18 cellular contexts compared by ENCODE assay signal in genomic region chr7:82173400-82174021, GRCh38.
DNase-seq lines count a peak whose midpoint lies in the region; ATAC-seq and TF ChIP-seq lines count a peak whose summit lies in the region.
"Had no signal": no experiment of that assay in that cellular context is flagged by ENCODE, and none has a peak within 500 bp of the region (broad histone marks: within the 10 kb centered on the region; RNA-seq: fewer than 3 reads in every experiment).

No MANE protein-coding gene starts in this region.

- peak; percentile 16; the same call in 1 of the 2 replicates for TF ChIP-seq CTCF in BE2C (IDR thresholded peaks at IDR 0.05; ENCODE audit: low read depth, low read length)
- TF ChIP-seq CTCF in Loucy (conservative IDR thresholded peaks at IDR 0.05; ENCODE audit: low read length): 0 out of 2 replicates have a peak, but pooled peaks have one; percentile 17
- no peak for TF ChIP-seq CTCF in glutamatergic neuron (IDR thresholded peaks at IDR 0.05; ENCODE audit: partially characterized antibody, unreplicated experiment)
- TF ChIP-seq CTCF in WERI-Rb-1 (IDR thresholded peaks at IDR 0.05; ENCODE audit: low read depth, low read length): no peak

- H3K4me1 Mint-ChIP-seq in glutamatergic neuron (ENCODE audit: low read depth, unreplicated experiment): peaks cover 19% of the 10 kb centered on the region
- no peaks in the 10 kb centered on the region for H3K4me1 Mint-ChIP-seq in activated naive CD8-positive, alpha-beta T cell treated with anti-CD3 and anti-CD28 coated beads, Interleukin-2, amount 50 U/mL, for 24 hours

- no peaks in the 10 kb centered on the region for H3K79me2 ChIP-seq in Loucy (ENCODE audit: insufficient read depth, low read length)

- H3K9me2 ChIP-seq in Loucy (replicated peaks; ENCODE audit: low read depth, low read length): no peaks in the 10 kb centered on the region

- no peak overlapping the region for H3K4me3 Mint-ChIP-seq in glutamatergic neuron (ENCODE audit: unreplicated experiment)
- no peak overlapping the region for H3K4me3 Mint-ChIP-seq in activated naive CD8-positive, alpha-beta T cell treated with anti-CD3 and anti-CD28 coated beads, Interleukin-2, amount 50 U/mL, for 24 hours
- H3K4me3 Mint-ChIP-seq: T-helper 2 cell treated with Interferon-gamma antibody and Interleukin-4, amounts not matched to agents 5 μg/mL and 100 μg/mL, for 36 hours had no signal

- H3K36me3 ChIP-seq in BE2C (no peaks in the 10 kb centered on the region), Loucy (ENCODE audit: insufficient read depth, low read length) (no peaks in the 10 kb centered on the region), SK-N-MC (ENCODE audit: insufficient read depth, low read length) (no peaks in the 10 kb centered on the region), WERI-Rb-1 (no peaks in the 10 kb centered on the region)
- H3K36me3 ChIP-seq: SJCRH30 had no signal

- no peaks in the 10 kb centered on the region for H3K9me3 Mint-ChIP-seq in glutamatergic neuron (ENCODE audit: unreplicated experiment)
- H3K9me3 Mint-ChIP-seq in activated naive CD8-positive, alpha-beta T cell treated with anti-CD3 and anti-CD28 coated beads, Interleukin-2, amount 50 U/mL, for 24 hours: no peaks in the 10 kb centered on the region
- H3K9me3 Mint-ChIP-seq: T-helper 2 cell treated with Interferon-gamma antibody and Interleukin-4, amounts not matched to agents 5 μg/mL and 100 μg/mL, for 36 hours had no signal

- H3K27ac ChIP-seq in SK-N-MC: peak overlapping the region; percentile 47; the same call in 1 of the 2 replicates
- H3K27ac ChIP-seq in WERI-Rb-1: no peak overlapping the region
- H3K27ac ChIP-seq: GM23248, PC-9, SJCRH30 had no signal

- H3K27ac Mint-ChIP-seq in glutamatergic neuron (ENCODE audit: unreplicated experiment): peak overlapping the region; percentile 49
- H3K27ac Mint-ChIP-seq in activated naive CD8-positive, alpha-beta T cell treated with anti-CD3 and anti-CD28 coated beads, Interleukin-2, amount 50 U/mL, for 24 hours: no peak overlapping the region
- H3K27ac Mint-ChIP-seq: T-helper 2 cell treated with Interferon-gamma antibody and Interleukin-4, amounts not matched to agents 5 μg/mL and 100 μg/mL, for 36 hours had no signal

- no peak overlapping the region for H3K4me2 ChIP-seq in Loucy (ENCODE audit: low read depth, low read length, poor library complexity, severe bottlenecking)
- H3K4me2 ChIP-seq: PC-9 had no signal

- H3K36me3 Mint-ChIP-seq in glutamatergic neuron (ENCODE audit: unreplicated experiment): no peaks in the 10 kb centered on the region
- no peaks in the 10 kb centered on the region for H3K36me3 Mint-ChIP-seq in activated naive CD8-positive, alpha-beta T cell treated with anti-CD3 and anti-CD28 coated beads, Interleukin-2, amount 50 U/mL, for 24 hours (ENCODE audit: low read depth)

- H3K9ac ChIP-seq in Loucy (ENCODE audit: low read depth, low read length, poor library complexity, severe bottlenecking) (no peak overlapping the region), SK-N-MC (ENCODE audit: insufficient read length) (no peak overlapping the region)
- H3K9ac ChIP-seq: GM23248 had no signal

- no peaks in the 10 kb centered on the region for H3K27me3 Mint-ChIP-seq in glutamatergic neuron (ENCODE audit: unreplicated experiment)
- no peaks in the 10 kb centered on the region for H3K27me3 Mint-ChIP-seq in activated naive CD8-positive, alpha-beta T cell treated with anti-CD3 and anti-CD28 coated beads, Interleukin-2, amount 50 U/mL, for 24 hours

- H3F3A ChIP-seq in Loucy (ENCODE audit: low read depth): no peaks in the 10 kb centered on the region

- H3K27me3 ChIP-seq in BE2C (no peaks in the 10 kb centered on the region), Loucy (ENCODE audit: insufficient read depth, low read length, poor library complexity, severe bottlenecking) (no peaks in the 10 kb centered on the region), WERI-Rb-1 (ENCODE audit: insufficient read depth, low read depth, severe bottlenecking) (no peaks in the 10 kb centered on the region)
- H3K27me3 ChIP-seq: SJCRH30 had no signal

- no peak for ATAC-seq in activated naive CD8-positive, alpha-beta T cell treated with anti-CD3 and anti-CD28 coated beads, Interleukin-2, amount 50 U/mL, for 24 hours
- ATAC-seq: HepG2 had no signal

- peaks cover 6% of the 10 kb centered on the region; the same call in 1 of the 2 replicates for H3K4me1 ChIP-seq in BE2C
- no peaks in the 10 kb centered on the region for H3K4me1 ChIP-seq in Loucy (ENCODE audit: insufficient read depth, low read length, poor library complexity, severe bottlenecking)
- H3K4me1 ChIP-seq: SJCRH30 had no signal

- no peak overlapping the region for H2AFZ ChIP-seq in Loucy (ENCODE audit: low read length)
- H2AFZ ChIP-seq: GM23248, PC-9 had no signal

- H4K20me1 ChIP-seq in Loucy (ENCODE audit: insufficient read depth, low read length, poor library complexity, severe bottlenecking): no peaks in the 10 kb centered on the region

- no peak overlapping the region for H3K4me3 ChIP-seq in BE2C (ENCODE audit: low read depth, low read length)
- no peak overlapping the region for H3K4me3 ChIP-seq in Loucy (ENCODE audit: low read length, poor library complexity, severe bottlenecking)
- no peak overlapping the region for H3K4me3 ChIP-seq in SK-N-MC
- no peak overlapping the region for H3K4me3 ChIP-seq in WERI-Rb-1 (ENCODE audit: low read depth, low read length)
- H3K4me3 ChIP-seq: GM23248, PC-9, SJCRH30 had no signal

- DNase-seq in BE2C (no peak), SK-N-MC (ENCODE audit: low read depth, low spot score) (no peak), glutamatergic neuron (no peak), NAMALWA (ENCODE audit: low spot score) (no peak), WERI-Rb-1 (no peak), DMS53 treated with DMSO at 0.1 percent for 48 hours (lab: John Stamatoyannopoulos, UW; ENCODE audit: unreplicated experiment) (no peak)
- DNase-seq in activated naive CD8-positive, alpha-beta T cell treated with anti-CD3 and anti-CD28 coated beads, Interleukin-2, amount 50 U/mL, for 24 hours: no peak
- DNase-seq: GDM1, GM23248, KG1, NCI-H1417 treated with DMSO at 0.1 percent for 48 hours, NCI-H187 treated with DMSO at 0.1 percent for 48 hours, NCI-H226, PC-9 had no signal

- no peaks in the 10 kb centered on the region for H3K9me3 ChIP-seq in BE2C
- no peaks in the 10 kb centered on the region for H3K9me3 ChIP-seq in Loucy (ENCODE audit: insufficient read depth, low read depth, low read length)
- no peaks in the 10 kb centered on the region for H3K9me3 ChIP-seq in SK-N-MC (ENCODE audit: low read depth, low read length)
- H3K9me3 ChIP-seq in WERI-Rb-1 (ENCODE audit: severe bottlenecking): no peaks in the 10 kb centered on the region
- H3K9me3 ChIP-seq: SJCRH30 had no signal

Comparison
In these comparisons a context has a peak if more than half of its experiments do, and no peak if none do; other contexts are left out.
1. CTCF ChIP-seq: peak in BE2C (single experiment) and Loucy (single experiment); none in glutamatergic neuron (single experiment) and WERI-Rb-1 (single experiment).